In the genomic region with DNA sequence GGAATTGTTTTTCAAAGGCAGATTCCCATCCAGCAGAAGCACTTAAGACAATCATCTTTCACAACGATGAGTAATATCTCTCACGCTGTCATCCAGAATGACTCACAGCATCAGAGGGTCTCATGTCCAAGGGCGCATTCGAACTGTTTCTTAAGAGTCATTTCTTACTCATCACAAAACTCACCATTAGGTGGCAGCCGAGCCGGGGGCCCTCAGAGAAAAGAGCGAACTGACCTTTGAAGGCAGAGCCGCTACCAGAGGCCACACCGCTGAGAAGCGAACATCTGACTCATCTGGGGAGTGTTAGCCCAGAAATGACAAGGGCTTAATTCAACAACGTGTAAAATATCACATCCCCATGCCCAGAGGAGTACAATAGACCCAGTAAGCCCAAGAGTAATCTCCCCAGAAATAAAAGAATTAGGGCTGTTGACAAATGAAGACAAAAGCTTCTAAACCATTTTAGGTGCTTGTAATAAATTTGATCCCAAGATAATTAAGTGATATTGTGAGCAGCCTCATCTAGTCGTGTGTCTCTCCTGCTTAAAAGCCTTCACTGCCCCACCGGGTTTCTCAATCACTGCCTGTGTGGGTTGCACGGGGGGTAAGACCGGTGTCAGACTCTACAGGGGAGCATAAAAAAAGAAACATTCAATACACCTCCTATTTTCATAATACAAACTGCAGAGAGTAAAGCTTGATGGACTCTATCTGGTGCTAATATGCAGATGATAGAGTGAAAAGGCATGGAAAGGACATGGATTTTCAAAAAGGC, we compare ENCODE assay signal across 8 cellular contexts.
DNase-seq lines count a peak whose midpoint lies in the region; ATAC-seq and TF ChIP-seq lines count a peak whose summit lies in the region.

No MANE protein-coding gene starts in this region.

- DNase-seq in BE2C (peak; percentile 75), astrocyte of the hippocampus (ENCODE audit: low read depth, low spot score) (peak; percentile 90), iPS DF 19.7 (ENCODE audit: low read depth, low spot score) (peak; percentile 12), middle frontal gyrus (ENCODE audit: extremely low spot score, low spot score) (no peak)
- DNase-seq in stimulated activated CD4-positive, alpha-beta T cell treated with anti-CD3 and anti-CD28 coated beads, Interleukin-12 subunit alpha, Interleukin-12 subunit beta, amount 100 ng/mL, for 24 hours (ENCODE audit: low read depth in 2 of 2), result peak; percentile 48 to 67

- H3K4me1 Mint-ChIP-seq in T-helper 1 cell treated with Interleukin-12 subunit alpha and Interleukin-12 subunit beta and Interleukin-4 antibody, amounts not matched to agents 30 μg/mL and 1 μg/mL, for 36 hours (ENCODE audit: low read depth), result peaks cover 8% of the 10 kb centered on the region

- H3K36me3 Mint-ChIP-seq in T-helper 1 cell treated with Interleukin-12 subunit alpha and Interleukin-12 subunit beta and Interleukin-4 antibody, amounts not matched to agents 30 μg/mL and 1 μg/mL, for 36 hours (ENCODE audit: low read depth), result no peaks in the 10 kb centered on the region

- peak; percentile 72 for TF ChIP-seq CTCF in BE2C (IDR thresholded peaks at IDR 0.05; ENCODE audit: low read depth, low read length)

- ATAC-seq in GM19397 (IDR thresholded peaks at IDR 0.05; ENCODE audit: unreplicated experiment) (peak; percentile 92), HG03442 (IDR thresholded peaks at IDR 0.05; ENCODE audit: unreplicated experiment) (peak; percentile 98)

- H3K27me3 ChIP-seq in BE2C, result no peaks in the 10 kb centered on the region

- H3K4me1 ChIP-seq in BE2C, result peaks cover 6% of the 10 kb centered on the region; the same call in 1 of the 2 replicates

- peak overlapping the region; percentile 63 for H3K27ac Mint-ChIP-seq in T-helper 1 cell treated with Interleukin-12 subunit alpha and Interleukin-12 subunit beta and Interleukin-4 antibody, amounts not matched to agents 30 μg/mL and 1 μg/mL, for 36 hours

- H3K4me3 Mint-ChIP-seq in T-helper 1 cell treated with Interleukin-12 subunit alpha and Interleukin-12 subunit beta and Interleukin-4 antibody, amounts not matched to agents 30 μg/mL and 1 μg/mL, for 36 hours, result no peak overlapping the region

- H3K4me3 ChIP-seq in BE2C (ENCODE audit: low read depth, low read length), result no peak overlapping the region

- no peaks in the 10 kb centered on the region for H3K9me3 ChIP-seq in BE2C

- H3K36me3 ChIP-seq in BE2C, result no peaks in the 10 kb centered on the region

- H3K9me3 Mint-ChIP-seq in T-helper 1 cell treated with Interleukin-12 subunit alpha and Interleukin-12 subunit beta and Interleukin-4 antibody, amounts not matched to agents 30 μg/mL and 1 μg/mL, for 36 hours, result peaks cover 1% of the 10 kb centered on the region

- H3K27me3 Mint-ChIP-seq in T-helper 1 cell treated with Interleukin-12 subunit alpha and Interleukin-12 subunit beta and Interleukin-4 antibody, amounts not matched to agents 30 μg/mL and 1 μg/mL, for 36 hours (ENCODE audit: low read depth), result no peaks in the 10 kb centered on the region
